9 cellular contexts compared by ENCODE assay signal in the genomic region with DNA sequence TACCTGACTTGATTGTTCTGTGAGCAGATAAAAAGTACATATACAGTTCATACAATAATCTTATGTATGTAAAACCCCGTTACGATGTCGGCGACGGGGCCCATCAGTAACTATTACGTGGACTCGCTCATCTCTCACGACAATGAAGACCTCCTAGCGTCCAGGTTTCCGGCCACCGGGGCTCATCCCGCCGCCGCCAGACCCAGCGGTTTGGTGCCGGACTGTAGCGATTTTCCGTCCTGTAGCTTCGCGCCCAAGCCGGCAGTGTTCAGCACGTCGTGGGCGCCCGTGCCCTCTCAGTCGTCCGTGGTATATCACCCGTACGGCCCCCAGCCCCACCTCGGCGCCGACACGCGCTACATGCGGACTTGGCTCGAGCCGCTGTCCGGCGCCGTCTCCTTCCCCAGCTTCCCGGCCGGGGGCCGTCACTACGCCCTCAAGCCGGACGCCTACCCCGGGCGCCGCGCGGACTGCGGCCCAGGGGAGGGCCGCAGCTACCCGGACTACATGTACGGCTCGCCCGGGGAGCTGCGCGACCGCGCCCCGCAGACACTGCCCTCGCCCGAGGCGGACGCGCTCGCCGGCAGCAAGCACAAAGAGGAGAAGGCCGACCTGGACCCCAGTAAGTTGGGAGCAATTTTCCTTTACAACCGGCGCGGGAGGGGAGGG. TPM values are rescaled to one million over a fixed set of nuclear protein-coding genes. Genes with fewer than 3 reads are reported as not detected.
A peak's percentile ranks its signal among the peaks of the same experiment; 100 is the strongest.
DNase-seq lines count a peak whose midpoint lies in the region; ATAC-seq, FAIRE-seq and TF ChIP-seq lines count a peak whose summit lies in the region.
"Had no signal": no experiment of that assay in that cellular context is flagged by ENCODE, and none has a peak within 500 bp of the region (broad histone marks: within the 10 kb centered on the region; RNA-seq: fewer than 3 reads in every experiment).

A gene (plus strand): TSS at position 57 of the 669 bp plus-strand sequence. CDS start 28 bp downstream, at position 85.

- H3K9ac ChIP-seq in HCT116 (ENCODE audit: low read length): peak within 1 kb of the TSS; percentile 94
- H3K9ac ChIP-seq in astrocyte (ENCODE audit: low read length): no peak within 1 kb of the TSS

- RAD21 ChIA-PET in HCT116 (lab: Charles Lee; ENCODE audit: low non-redundant PET in 1 of 2, low total read pairs in 2 of 2, uncharacterized antibody in 2 of 2, unreplicated experiment in 2 of 2): interaction anchor here (0.7 kb wide), 2 partner anchors 17 to 201 kb away, joined by 3 to 4 read pairs; no protein-coding TSS in a partner anchor

- H3K9me2 ChIP-seq in HCT116 (ENCODE audit: insufficient read depth): no peaks in the 10 kb centered on the region

- POLR2A ChIA-PET in HCT116 (lab: Charles Lee): interaction anchor here (0.6 to 1.8 kb wide), 6 partner anchors 10 to 325 kb away, joined by 3 to 23 read pairs (median 4); a partner anchor contains a TSS

- peaks cover 17 to 36% of the 10 kb centered on the region in 2 experiments for H3K4me1 ChIP-seq in HCT116 (ENCODE audit: control insufficient read depth in 1 of 2, insufficient read depth in 2 of 2, low read length in 2 of 2)
- no peaks in the 10 kb centered on the region for H3K4me1 ChIP-seq in astrocyte (ENCODE audit: insufficient read depth, low read length)
- peaks cover 6% of the 10 kb centered on the region for H3K4me1 ChIP-seq in mesodermal cell (ENCODE audit: control insufficient read depth, insufficient read depth, low read length, poor library complexity, severe bottlenecking)

- WGBS in mesodermal cell (ENCODE audit: insufficient coverage in 2 of 2), 2 experiments: 2 to 3% methylated on average over 65 to 69 of the region's 73 CpGs

- no peak for TF ChIP-seq CTCF in HCT116 (IDR thresholded peaks at IDR 0.05 in 2 of 3, conservative IDR thresholded peaks at IDR 0.05 in 1 of 3; ENCODE audit: borderline replicate concordance in 1 of 3, insufficient read depth in 1 of 3, low read depth in 2 of 3, low read length in 2 of 3)
- TF ChIP-seq CTCF in astrocyte (IDR thresholded peaks at IDR 0.05; ENCODE audit: insufficient read depth, low read depth, low read length): no peak

- TF ChIP-seq RAD21 in HCT116 (IDR thresholded peaks at IDR 0.05; ENCODE audit: low read depth): no peak

- peaks cover 22% of the 10 kb centered on the region for H3K9me3 Mint-ChIP-seq in astrocyte (ENCODE audit: unreplicated experiment)

- no peak for DNase-seq in A172 (ENCODE audit: low spot score)
- DNase-seq in HCT116 (ENCODE audit: low read depth, low spot score): no peak
- DNase-seq in astrocyte (ENCODE audit: low read depth): no peak
- DNase-seq in NCI-H526 treated with DMSO at 0.1 percent for 48 hours (lab: John Stamatoyannopoulos, UW): no peak
- no peak for DNase-seq in germinal center (ENCODE audit: low spot score)
- no peak for DNase-seq in activated CD4-positive, alpha-beta T cell treated with anti-CD3 and anti-CD28 coated beads, Interleukin-2, amount 50 U/mL, for 4 hours
- DNase-seq: Kasumi-1 had no signal

- H3K36me3 ChIP-seq in HCT116 (ENCODE audit: control insufficient read depth in 1 of 2, insufficient read depth in 2 of 2, low read length in 2 of 2) (peaks cover 0 to 6% of the 10 kb centered on the region in 2 experiments; a peak in 1 of 4 replicates), astrocyte (ENCODE audit: insufficient read depth, low read length) (no peaks in the 10 kb centered on the region), mesodermal cell (ENCODE audit: control insufficient read depth, insufficient read depth, low read length) (no peaks in the 10 kb centered on the region)

- no peak for TF ChIP-seq POLR2A in HCT116 (IDR thresholded peaks at IDR 0.05; ENCODE audit: borderline replicate concordance, extremely low read depth, insufficient read depth, insufficient read length)

- no TSS peak for BruUV-seq in HCT116 (replicated peaks; lab: Mats Ljungman, UMichigan)

- no peaks in the 10 kb centered on the region for H4K20me1 ChIP-seq in HCT116 (ENCODE audit: insufficient read depth)
- no peaks in the 10 kb centered on the region for H4K20me1 ChIP-seq in astrocyte (ENCODE audit: insufficient read depth, low read length)

- H3K79me2 ChIP-seq in HCT116 (ENCODE audit: insufficient read depth, low read length) (peaks cover 47% of the 10 kb centered on the region), astrocyte (ENCODE audit: insufficient read depth, low read length) (no peaks in the 10 kb centered on the region)

- peak within 1 kb of the TSS; percentile 88 for H3K4me2 ChIP-seq in HCT116 (ENCODE audit: low read length)
- peak within 1 kb of the TSS; percentile 60 for H3K4me2 ChIP-seq in astrocyte (ENCODE audit: low read length)

- no peak for FAIRE-seq in astrocyte (lab: Jason Lieb, UNC)

- no peaks in the 10 kb centered on the region for H3K4me1 Mint-ChIP-seq in astrocyte (ENCODE audit: low read depth, unreplicated experiment)

- H3K4me3 ChIP-seq in HCT116 (replicated peaks in 1 of 2; ENCODE audit: low read depth in 1 of 2, low read length in 2 of 2): peak within 1 kb of the TSS; percentile 82 to 84
- no peak within 1 kb of the TSS for H3K4me3 ChIP-seq in astrocyte (ENCODE audit: insufficient read depth, low read depth, low read length)
- H3K4me3 ChIP-seq in mesodermal cell (ENCODE audit: extremely low read depth, insufficient read depth, low read length, poor library complexity, severe bottlenecking): peak within 1 kb of the TSS; percentile 26

- H3K9me3 ChIP-seq in HCT116 (ENCODE audit: control insufficient read depth in 1 of 2, insufficient read depth in 1 of 2, low read depth in 1 of 2, low read length in 2 of 2): no peaks in the 10 kb centered on the region
- H3K9me3 ChIP-seq in astrocyte (ENCODE audit: insufficient read depth, low read depth, low read length): no peaks in the 10 kb centered on the region
- H3K9me3 ChIP-seq in mesodermal cell (ENCODE audit: control insufficient read depth, low read length): no peaks in the 10 kb centered on the region

- peak; percentile 32 for ATAC-seq in HCT116
- ATAC-seq in HG02870 (IDR thresholded peaks at IDR 0.05; ENCODE audit: unreplicated experiment): no peak

- peaks cover 2% of the 10 kb centered on the region for H3K36me3 Mint-ChIP-seq in astrocyte (ENCODE audit: low read depth, unreplicated experiment)

- intact Hi-C loops in HCT116 (cut with micrococcal nuclease): no loop called here

- H3K27ac ChIP-seq in HCT116 (ENCODE audit: low read depth, low read length) (peak within 1 kb of the TSS; percentile 67), astrocyte (ENCODE audit: low read depth, low read length) (no peak within 1 kb of the TSS), mesodermal cell (ENCODE audit: low read depth, low read length, severe bottlenecking) (peak within 1 kb of the TSS; percentile 2)

- H3K27ac Mint-ChIP-seq in astrocyte (ENCODE audit: unreplicated experiment): peak within 1 kb of the TSS; percentile 12

- H2AFZ ChIP-seq in HCT116 (ENCODE audit: low read depth, low read length, poor library complexity, severe bottlenecking) (peak within 1 kb of the TSS; percentile 52), astrocyte (ENCODE audit: low read depth, low read length) (no peak within 1 kb of the TSS)

- peaks cover 86% of the 10 kb centered on the region for H3K27me3 Mint-ChIP-seq in astrocyte (ENCODE audit: low read depth, unreplicated experiment)

- no peak within 1 kb of the TSS for H3K4me3 Mint-ChIP-seq in astrocyte (ENCODE audit: unreplicated experiment)

- CTCF ChIA-PET in HCT116 (lab: Charles Lee): interaction anchor here (0.6 to 4.7 kb wide), 11 partner anchors 15 to 379 kb away, joined by 3 to 22 read pairs (median 5); a partner anchor contains a TSS

- H3K27me3 ChIP-seq in HCT116 (ENCODE audit: insufficient read depth, low read length): no peaks in the 10 kb centered on the region
- H3K27me3 ChIP-seq in astrocyte (ENCODE audit: insufficient read depth, low read length): peaks cover 95% of the 10 kb centered on the region

TF ChIP-seq in HCT116, 20 proteins besides CTCF, POLR2A, EP300 and RAD21:
- no peak for TF ChIP-seq ELF1 (IDR thresholded peaks at IDR 0.05; ENCODE audit: borderline replicate concordance, low read depth)
- TF ChIP-seq EGR1 (IDR thresholded peaks at IDR 0.05; ENCODE audit: low read depth): no peak
- TF ChIP-seq POLR2AphosphoS5 (IDR thresholded peaks at IDR 0.05; ENCODE audit: low read depth, low read length): peak; percentile 65
- peak; percentile 66; the same call in 1 of the 2 replicates for TF ChIP-seq ZFX (IDR thresholded peaks at IDR 0.05)

RNA-seq across cellular contexts. Expression of the gene that starts here (rescaled TPM):
- 6.3 and 11.0 TPM in 2 replicates for total RNA-seq in A172 (2014; rRNA removed; shearing (Covaris generic))
- 11.3 TPM for total RNA-seq in HCT116 (2021; ENCODE audit: unreplicated experiment)
- polyA plus RNA-seq in HCT116 (2012): 3.9 and 5.3 TPM in 2 replicates
- total RNA-seq in astrocyte: not detected in 2 replicates
- 3.8 TPM for polyA plus RNA-seq in mesodermal cell (2013, experiment 1 of 2)
- 3.3 TPM for polyA plus RNA-seq in mesodermal cell (2013, experiment 2 of 2)
